In the genomic region with DNA sequence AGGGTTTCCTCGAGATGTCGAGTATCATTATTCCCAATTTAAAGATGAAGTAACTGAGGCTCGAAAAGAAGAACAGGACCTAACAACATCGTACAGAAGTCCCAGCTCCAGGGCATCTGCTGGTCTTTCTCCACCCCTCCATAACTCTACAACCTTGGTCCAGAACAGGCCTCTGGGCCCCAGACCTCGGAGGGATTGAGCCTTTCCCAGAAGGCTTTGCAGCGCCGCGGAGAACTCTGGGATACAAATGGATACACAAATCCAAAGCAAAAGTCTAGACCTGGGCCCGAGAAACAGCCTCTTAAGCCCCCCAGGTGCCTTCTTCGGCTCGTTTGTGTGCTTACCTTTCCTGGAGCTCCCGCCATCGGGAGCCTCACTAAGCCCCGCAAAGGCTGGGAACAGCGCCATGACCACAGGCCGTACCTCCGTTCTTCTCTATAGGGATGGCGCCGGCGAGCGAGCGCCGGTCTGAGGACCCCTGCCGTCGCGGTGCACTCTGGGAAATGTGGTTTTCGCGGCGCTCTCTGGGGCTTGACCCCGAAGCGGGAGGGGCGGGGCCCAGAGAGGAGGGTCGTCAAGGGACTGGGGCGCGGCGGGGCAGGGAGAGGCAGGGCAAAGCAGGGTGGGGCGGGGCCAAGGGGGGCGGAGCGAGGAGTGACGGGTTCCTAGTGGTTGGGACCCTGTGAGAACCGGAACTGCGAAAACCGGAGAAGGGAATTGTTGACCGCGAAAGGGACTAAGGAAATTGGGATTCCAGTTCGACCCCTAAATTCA, we compare ENCODE assay signal across 8 cellular contexts. TPM values are rescaled to one million over a fixed set of nuclear protein-coding genes. Genes with fewer than 3 reads are reported as not detected.
DNase-seq lines count a peak whose midpoint lies in the region; ATAC-seq and TF ChIP-seq lines count a peak whose summit lies in the region.

A gene with protein sequence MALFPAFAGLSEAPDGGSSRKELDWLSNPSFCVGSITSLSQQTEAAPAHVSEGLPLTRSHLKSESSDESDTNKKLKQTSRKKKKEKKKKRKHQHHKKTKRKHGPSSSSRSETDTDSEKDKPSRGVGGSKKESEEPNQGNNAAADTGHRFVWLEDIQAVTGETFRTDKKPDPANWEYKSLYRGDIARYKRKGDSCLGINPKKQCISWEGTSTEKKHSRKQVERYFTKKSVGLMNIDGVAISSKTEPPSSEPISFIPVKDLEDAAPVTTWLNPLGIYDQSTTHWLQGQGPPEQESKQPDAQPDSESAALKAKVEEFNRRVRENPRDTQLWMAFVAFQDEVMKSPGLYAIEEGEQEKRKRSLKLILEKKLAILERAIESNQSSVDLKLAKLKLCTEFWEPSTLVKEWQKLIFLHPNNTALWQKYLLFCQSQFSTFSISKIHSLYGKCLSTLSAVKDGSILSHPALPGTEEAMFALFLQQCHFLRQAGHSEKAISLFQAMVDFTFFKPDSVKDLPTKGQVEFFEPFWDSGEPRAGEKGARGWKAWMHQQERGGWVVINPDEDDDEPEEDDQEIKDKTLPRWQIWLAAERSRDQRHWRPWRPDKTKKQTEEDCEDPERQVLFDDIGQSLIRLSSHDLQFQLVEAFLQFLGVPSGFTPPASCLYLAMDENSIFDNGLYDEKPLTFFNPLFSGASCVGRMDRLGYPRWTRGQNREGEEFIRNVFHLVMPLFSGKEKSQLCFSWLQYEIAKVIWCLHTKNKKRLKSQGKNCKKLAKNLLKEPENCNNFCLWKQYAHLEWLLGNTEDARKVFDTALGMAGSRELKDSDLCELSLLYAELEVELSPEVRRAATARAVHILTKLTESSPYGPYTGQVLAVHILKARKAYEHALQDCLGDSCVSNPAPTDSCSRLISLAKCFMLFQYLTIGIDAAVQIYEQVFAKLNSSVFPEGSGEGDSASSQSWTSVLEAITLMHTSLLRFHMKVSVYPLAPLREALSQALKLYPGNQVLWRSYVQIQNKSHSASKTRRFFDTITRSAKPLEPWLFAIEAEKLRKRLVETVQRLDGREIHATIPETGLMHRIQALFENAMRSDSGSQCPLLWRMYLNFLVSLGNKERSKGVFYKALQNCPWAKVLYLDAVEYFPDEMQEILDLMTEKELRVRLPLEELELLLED (minus strand): TSS at position 445 of the 774 bp plus-strand sequence. CDS start 37 bp downstream, at position 408.

- no peaks in the 10 kb centered on the region for H3K9me3 ChIP-seq in lower lobe of right lung

- peaks cover 12% of the 10 kb centered on the region for H3K4me1 ChIP-seq in lower lobe of right lung

- H3K4me3 Mint-ChIP-seq in activated CD8-positive, alpha-beta T cell treated with anti-CD3 and anti-CD28 coated beads, Interleukin-2, amount 10 ng/mL, durations not matched to agents 7 days and 5 days = peak within 1 kb of the TSS; percentile 84

- H3K4me1 Mint-ChIP-seq in activated CD8-positive, alpha-beta T cell treated with anti-CD3 and anti-CD28 coated beads, Interleukin-2, amount 10 ng/mL, durations not matched to agents 7 days and 5 days (ENCODE audit: low read depth) = peaks cover 20% of the 10 kb centered on the region

- CTCF ChIA-PET in activated CD8-positive, alpha-beta T cell treated with anti-CD3 and anti-CD28 coated beads, Interleukin-2, amount 10 ng/mL, durations not matched to agents 7 days and 5 days (lab: Charles Lee) = interaction anchor here (1.0 to 1.7 kb wide), 3 partner anchors 31 to 69 kb away, joined by 3 to 4 read pairs (median 4); no protein-coding TSS in a partner anchor

- peak; percentile 95 for ATAC-seq in activated CD8-positive, alpha-beta T cell treated with anti-CD3 and anti-CD28 coated beads, Interleukin-2, amount 10 ng/mL, durations not matched to agents 7 days and 5 days
- peak; percentile 100 for ATAC-seq in lower lobe of right lung

- H3K27ac ChIP-seq in lower lobe of right lung = peak within 1 kb of the TSS; percentile 88

- intact Hi-C loops in lower lobe of right lung (cut with DNase I) = no loop called here

- H3K27me3 ChIP-seq in lower lobe of right lung (ENCODE audit: low read depth) = no peaks in the 10 kb centered on the region

- POLR2A ChIA-PET in activated CD8-positive, alpha-beta T cell treated with anti-CD3 and anti-CD28 coated beads, Interleukin-2, amount 10 ng/mL, durations not matched to agents 7 days and 5 days (lab: Charles Lee) = interaction anchor here (0.6 to 2.6 kb wide), 4 partner anchors 18 to 1730 kb away, joined by 3 to 33 read pairs (median 4); no protein-coding TSS in a partner anchor

- peaks cover 7% of the 10 kb centered on the region for H3K36me3 Mint-ChIP-seq in activated CD8-positive, alpha-beta T cell treated with anti-CD3 and anti-CD28 coated beads, Interleukin-2, amount 10 ng/mL, durations not matched to agents 7 days and 5 days (ENCODE audit: low read depth)

- no peaks in the 10 kb centered on the region for H3K36me3 ChIP-seq in lower lobe of right lung

- H3K9me3 Mint-ChIP-seq in activated CD8-positive, alpha-beta T cell treated with anti-CD3 and anti-CD28 coated beads, Interleukin-2, amount 10 ng/mL, durations not matched to agents 7 days and 5 days (ENCODE audit: insufficient read depth) = no peaks in the 10 kb centered on the region

- H3K27me3 Mint-ChIP-seq in activated CD8-positive, alpha-beta T cell treated with anti-CD3 and anti-CD28 coated beads, Interleukin-2, amount 10 ng/mL, durations not matched to agents 7 days and 5 days (ENCODE audit: low read depth) = peaks cover 12% of the 10 kb centered on the region

- TF ChIP-seq CTCF in GM20000 (IDR thresholded peaks at IDR 0.05; ENCODE audit: extremely low read depth, missing control alignments) (no peak), lower lobe of right lung (IDR thresholded peaks at IDR 0.05) (no peak)

- DNase-seq in COLO668 (lab: John Stamatoyannopoulos, UW; ENCODE audit: unreplicated experiment) (peak; percentile 100), GM20000 (ENCODE audit: low spot score) (peak; percentile 94), HS-5 (ENCODE audit: low read depth) (peak; percentile 69), NK-92 (lab: John Stamatoyannopoulos, UW; ENCODE audit: unreplicated experiment) (peak; percentile 51), ecto neural progenitor cell (ENCODE audit: low spot score) (peak; percentile 99), lower lobe of right lung (peak; percentile 100)
- DNase-seq in activated CD8-positive, alpha-beta T cell treated with anti-CD3 and anti-CD28 coated beads, Interleukin-2, amount 10 ng/mL, durations not matched to agents 7 days and 5 days = peak; percentile 97
- DNase-seq in stimulated activated CD4-positive, alpha-beta T cell treated with anti-CD3 and anti-CD28 coated beads, TNF-alpha, amount 100 ng/mL, for 1 hour (ENCODE audit: low read depth in 3 of 3, low spot score in 1 of 3) = peak; percentile 81 to 99 (median 84)

- peak within 1 kb of the TSS; percentile 90 for H3K27ac Mint-ChIP-seq in activated CD8-positive, alpha-beta T cell treated with anti-CD3 and anti-CD28 coated beads, Interleukin-2, amount 10 ng/mL, durations not matched to agents 7 days and 5 days

- peak within 1 kb of the TSS; percentile 90 for H3K4me3 ChIP-seq in lower lobe of right lung

RNA-seq across cellular contexts. Expression of the gene that starts here (rescaled TPM):
- 10 to 100 TPM; 22.1 to 23.5 TPM for total RNA-seq in activated CD8-positive, alpha-beta T cell treated with anti-CD3 and anti-CD28 coated beads, Interleukin-2, amount 10 ng/mL, durations not matched to agents 7 days and 5 days
- total RNA-seq in lower lobe of right lung = 22.2 TPM

Comparison
In these comparisons a context has a peak if more than half of its experiments do, and no peak if none do; other contexts are left out.
1. Peak in every context shown above with its lines: DNase-seq, ATAC-seq, H3K4me3 ChIP-seq and H3K27ac ChIP-seq.